ENCODE assay signal across 16 cellular contexts in genomic region chr5:65753189-65753588, GRCh38. TPM values are rescaled to one million over a fixed set of nuclear protein-coding genes. Genes with fewer than 3 reads are reported as not detected.
DNase-seq lines count a peak whose midpoint lies in the region; ATAC-seq and TF ChIP-seq lines count a peak whose summit lies in the region.
"Had no signal": no experiment of that assay in that cellular context is flagged by ENCODE, and none has a peak within 500 bp of the region (broad histone marks: within the 10 kb centered on the region; RNA-seq: fewer than 3 reads in every experiment).

No MANE protein-coding gene starts in this region.

- POLR2A ChIA-PET in naive thymus-derived CD4-positive, alpha-beta T cell (lab: Charles Lee) = no interaction called here

- no peak for ATAC-seq in Right ventricle myocardium inferior
- ATAC-seq in heart left ventricle = no peak
- no peak for ATAC-seq in naive thymus-derived CD4-positive, alpha-beta T cell
- ATAC-seq: CD8-positive, alpha-beta T cell; GM12878 had no signal

- DNase-seq in Right ventricle myocardium inferior (ENCODE audit: missing footprints) (peak; percentile 57), heart left ventricle (no peak), amniotic epithelial cell (ENCODE audit: low read depth) (peak; percentile 70), left kidney (ENCODE audit: low read depth, low spot score) (peak; percentile 34), inferior parietal cortex (ENCODE audit: extremely low spot score) (no peak), NCI-H82 (lab: John Stamatoyannopoulos, UW) (no peak)
- DNase-seq in naive thymus-derived CD4-positive, alpha-beta T cell = no peak
- DNase-seq: 8988T; Calu3; CD8-positive, alpha-beta T cell; DMS79 treated with DMSO at 0.1 percent for 48 hours; EL; H9 had no signal

- H3K27me3 Mint-ChIP-seq in naive thymus-derived CD4-positive, alpha-beta T cell = peaks cover 0 to 4% (median 0%) of the 10 kb centered on the region in 5 donors
- H3K27me3 Mint-ChIP-seq: B cell had no signal

- no peaks in the 10 kb centered on the region for H3K9me3 ChIP-seq in heart left ventricle
- no peaks in the 10 kb centered on the region for H3K9me3 ChIP-seq in naive thymus-derived CD4-positive, alpha-beta T cell (ENCODE audit: control insufficient read depth in 2 of 3, low read length in 3 of 3)

- CTCF ChIA-PET in naive thymus-derived CD4-positive, alpha-beta T cell (lab: Charles Lee) = no interaction called here

- no peak overlapping the region for H3K4me3 Mint-ChIP-seq in naive thymus-derived CD4-positive, alpha-beta T cell
- H3K4me3 Mint-ChIP-seq: B cell; CD8-positive, alpha-beta T cell; H9 had no signal

- peaks cover 0 to 6% (median 0%) of the 10 kb centered on the region in 5 donors for H3K36me3 Mint-ChIP-seq in naive thymus-derived CD4-positive, alpha-beta T cell
- H3K36me3 Mint-ChIP-seq: CD8-positive, alpha-beta T cell had no signal

- WGBS in heart left ventricle, 4 donors = 82 to 92% (median 90%) methylated on average over 8 of the region's 8 CpGs

- TF ChIP-seq POLR2A in heart left ventricle (IDR thresholded peaks at IDR 0.05) = no peak

- intact Hi-C loops in Right ventricle myocardium inferior (cut with DNase I) (no loop called here), heart left ventricle (cut with DNase I) (no loop called here)
- intact Hi-C loops in naive thymus-derived CD4-positive, alpha-beta T cell (cut with micrococcal nuclease) = no loop called here

- peaks cover 0 to 6% (median 0%) of the 10 kb centered on the region in 12 donors for H3K4me1 ChIP-seq in heart left ventricle
- no peaks in the 10 kb centered on the region for H3K4me1 ChIP-seq in naive thymus-derived CD4-positive, alpha-beta T cell (ENCODE audit: control insufficient read depth in 2 of 2, insufficient read depth in 2 of 2, low read length in 2 of 2)

- H3K9me3 Mint-ChIP-seq in naive thymus-derived CD4-positive, alpha-beta T cell = peaks cover 0 to 2% (median 0%) of the 10 kb centered on the region in 11 donors
- H3K9me3 Mint-ChIP-seq: CD8-positive, alpha-beta T cell had no signal

- no peak overlapping the region for H3K4me3 ChIP-seq in heart left ventricle
- H3K4me3 ChIP-seq in naive thymus-derived CD4-positive, alpha-beta T cell (ENCODE audit: low read length) = no peak overlapping the region
- H3K4me3 ChIP-seq: BLaER1 treated with 17β-estradiol and CSF1 and Interleukin-3, amounts not matched to agents 10 nM and 100 nM; GM12878 had no signal

- H3K27me3 ChIP-seq in heart left ventricle = no peaks in the 10 kb centered on the region
- H3K27me3 ChIP-seq in naive thymus-derived CD4-positive, alpha-beta T cell (ENCODE audit: control insufficient read depth in 2 of 2, insufficient read depth in 2 of 2, low read length in 2 of 2) = no peaks in the 10 kb centered on the region
- H3K27me3 ChIP-seq: BLaER1 treated with 17β-estradiol and CSF1 and Interleukin-3, amounts not matched to agents 10 nM and 100 nM had no signal

- no peak for TF ChIP-seq CTCF in heart left ventricle (IDR thresholded peaks at IDR 0.05)

- H3K27ac Mint-ChIP-seq in naive thymus-derived CD4-positive, alpha-beta T cell = no peak overlapping the region
- H3K27ac Mint-ChIP-seq: B cell; CD8-positive, alpha-beta T cell had no signal

- H3K4me1 Mint-ChIP-seq in naive thymus-derived CD4-positive, alpha-beta T cell = peaks cover 0 to 11% (median 9%) of the 10 kb centered on the region in 7 donors
- H3K4me1 Mint-ChIP-seq: B cell had no signal

- H3K36me3 ChIP-seq in heart left ventricle = peaks cover 0 to under 1% (median 0%) of the 10 kb centered on the region in 9 donors
- H3K36me3 ChIP-seq in naive thymus-derived CD4-positive, alpha-beta T cell (ENCODE audit: control insufficient read depth in 2 of 3, insufficient read depth in 3 of 3, low read length in 3 of 3) = no peaks in the 10 kb centered on the region

- H3K27ac ChIP-seq in heart left ventricle = no peak overlapping the region
- no peak overlapping the region for H3K27ac ChIP-seq in naive thymus-derived CD4-positive, alpha-beta T cell (ENCODE audit: low read depth, low read length)
- H3K27ac ChIP-seq: BLaER1 treated with 17β-estradiol and CSF1 and Interleukin-3, amounts not matched to agents 10 nM and 100 nM had no signal

RNA-seq across cellular contexts. Expression of gene NLN, which starts 31.2 kb away (rescaled TPM):
- total RNA-seq in Right ventricle myocardium inferior = 16.5 TPM
- total RNA-seq in heart left ventricle = 10 to 100 TPM in 6 of 9 donors, 1 to 10 TPM in 3; 5.3 to 28.2 (median 14.7) TPM
- 1 to 10 TPM; 1.6 to 5.3 TPM for polyA plus RNA-seq in heart left ventricle
- total RNA-seq in naive thymus-derived CD4-positive, alpha-beta T cell = 10 to 100 TPM in 1 of 5 experiments, 1 to 10 TPM in 4; 3.5 to 11.9 (median 4.1) TPM
- polyA plus RNA-seq in naive thymus-derived CD4-positive, alpha-beta T cell = 1 to 10 TPM; 2.5 to 3.4 TPM

RNA-seq across cellular contexts. Expression of gene SGTB, which starts 31.3 kb away (rescaled TPM):
- 4.3 TPM for total RNA-seq in Right ventricle myocardium inferior
- total RNA-seq in heart left ventricle = 10 to 100 TPM in 2 of 9 donors, 1 to 10 TPM in 7; 2.9 to 14.4 (median 7.1) TPM
- polyA plus RNA-seq in heart left ventricle = 1 to 10 TPM; 1.8 to 2.4 TPM
- total RNA-seq in naive thymus-derived CD4-positive, alpha-beta T cell = 10 to 100 TPM; 12.8 to 59.5 (median 50.8) TPM
- 10 to 100 TPM; 18.4 to 18.8 TPM for polyA plus RNA-seq in naive thymus-derived CD4-positive, alpha-beta T cell

Comparison
In these comparisons a context has a peak if more than half of its experiments do, and no peak if none do; other contexts are left out.
1. DNase-seq: peak in Right ventricle myocardium inferior (single experiment), amniotic epithelial cell (single experiment) and left kidney (single experiment); none in heart left ventricle (0 of 5), inferior parietal cortex (single experiment), naive thymus-derived CD4-positive, alpha-beta T cell (0 of 9) and NCI-H82 (single experiment).